In the genomic region with DNA sequence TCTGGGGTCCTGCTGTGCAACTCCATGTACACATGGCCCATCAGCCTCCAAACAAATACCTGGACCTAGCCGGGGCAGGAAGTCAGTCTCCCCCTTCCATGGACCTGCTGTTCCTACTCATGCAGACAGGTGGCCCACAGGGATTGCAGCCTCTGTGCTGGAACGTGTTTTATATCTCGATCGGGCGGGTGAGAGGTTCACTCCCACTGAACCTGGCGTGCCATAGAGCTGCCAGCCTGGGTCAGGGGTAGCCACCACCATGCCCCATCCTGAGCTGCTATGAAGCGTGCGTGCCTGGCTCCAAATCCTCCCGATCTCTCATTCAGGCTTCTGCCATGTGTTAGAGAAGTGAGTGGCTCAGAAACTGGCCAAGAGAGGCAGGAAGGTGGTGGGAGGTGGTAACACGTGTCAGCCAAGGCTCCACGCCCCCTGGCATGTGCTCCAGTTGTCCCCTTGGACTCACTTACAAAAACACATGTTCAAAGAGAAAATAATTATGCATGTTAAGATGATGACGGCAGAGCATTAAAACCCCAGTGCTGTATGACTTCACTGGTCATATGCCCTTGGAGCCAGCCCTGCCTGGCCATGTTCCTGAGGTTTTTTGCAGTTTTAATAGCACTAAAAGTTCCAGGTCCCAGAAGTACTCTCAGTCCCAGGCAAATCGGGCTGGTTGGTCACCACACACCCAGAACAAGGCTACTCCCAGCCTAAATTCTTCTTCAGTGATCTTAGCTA, we compare ENCODE assay signal across 9 cellular contexts. TPM values are rescaled to one million over a fixed set of nuclear protein-coding genes. Genes with fewer than 3 reads are reported as not detected.
DNase-seq lines count a peak whose midpoint lies in the region; ATAC-seq and TF ChIP-seq lines count a peak whose summit lies in the region.
"Had no signal": no experiment of that assay in that cellular context is flagged by ENCODE, and none has a peak within 500 bp of the region (broad histone marks: within the 10 kb centered on the region; RNA-seq: fewer than 3 reads in every experiment).

No MANE protein-coding gene starts in this region.

- peak; percentile 20 to 82 (median 36) for ATAC-seq in heart right ventricle
- no peak for ATAC-seq in stimulated activated naive B cell treated with anti-CD40 and anti-IgM and Interleukin-4, amounts not matched to agents 10 μg/mL and 1 μg/mL and 100 μg/mL, for 72 hours (replicated peaks)

- H3K27me3 ChIP-seq in WERI-Rb-1 (ENCODE audit: insufficient read depth, low read depth, severe bottlenecking) (no peaks in the 10 kb centered on the region), heart right ventricle (no peaks in the 10 kb centered on the region)

- H3K9me3 ChIP-seq in WERI-Rb-1 (ENCODE audit: severe bottlenecking) (no peaks in the 10 kb centered on the region), heart right ventricle (no peaks in the 10 kb centered on the region)

- peaks cover 26 to 65% of the 10 kb centered on the region in 2 donors for H3K4me1 Mint-ChIP-seq in stimulated activated naive B cell treated with anti-CD40 and anti-IgM and Interleukin-4, amounts not matched to agents 10 μg/mL and 1 μg/mL and 100 μg/mL, for 72 hours

- no peak for DNase-seq in GM12865 (ENCODE audit: low read depth)
- DNase-seq in WERI-Rb-1, result peak; percentile 54
- DNase-seq in heart right ventricle, result peak in 1 of 2 donors; percentile 27
- DNase-seq in renal cortical epithelial cell (ENCODE audit: low read depth), result peak; percentile 38
- no peak for DNase-seq in activated gamma-delta T cell treated with Interleukin-2 at 50 U/mL for 16 hours
- no peak for DNase-seq in NCI-H446 treated with DMSO at 0.1 percent for 48 hours (lab: John Stamatoyannopoulos, UW)
- no peak for DNase-seq in activated T-cell treated with anti-CD3 and anti-CD28 coated beads, Interleukin-2, amount 50 U/mL, for 48 hours
- no peak for DNase-seq in stimulated activated naive B cell treated with anti-CD40 and anti-IgM and Interleukin-4, amounts not matched to agents 10 μg/mL and 1 μg/mL and 100 μg/mL, for 72 hours
- DNase-seq: activated naive CD4-positive, alpha-beta T cell treated with anti-CD3 and anti-CD28 coated beads, Interleukin-2, amount 10 ng/mL, durations not matched to agents 7 days and 5 days had no signal

- no peaks in the 10 kb centered on the region for H3K9me3 Mint-ChIP-seq in stimulated activated naive B cell treated with anti-CD40 and anti-IgM and Interleukin-4, amounts not matched to agents 10 μg/mL and 1 μg/mL and 100 μg/mL, for 72 hours
- H3K9me3 Mint-ChIP-seq: activated naive CD4-positive, alpha-beta T cell treated with anti-CD3 and anti-CD28 coated beads, Interleukin-2, amount 10 ng/mL, durations not matched to agents 7 days and 5 days had no signal

- intact Hi-C loops in heart right ventricle (cut with DNase I), result loop anchor here in 6 of 10 donors (2.0 to 10.0 kb wide), 7 partner anchors 21 to 268 kb away; no protein-coding TSS in a partner anchor

- peaks cover 34% of the 10 kb centered on the region for H3K36me3 ChIP-seq in WERI-Rb-1
- peaks cover 0 to 89% (median 19%) of the 10 kb centered on the region in 9 donors for H3K36me3 ChIP-seq in heart right ventricle

- H3K4me1 ChIP-seq in heart right ventricle, result peaks cover 8 to 79% (median 28%) of the 10 kb centered on the region in 9 donors

- H3K27ac ChIP-seq in WERI-Rb-1 (no peak overlapping the region), heart right ventricle (peak overlapping the region in 4 of 10 donors; percentile 6 to 71 (median 22))

- H3K27ac Mint-ChIP-seq in stimulated activated naive B cell treated with anti-CD40 and anti-IgM and Interleukin-4, amounts not matched to agents 10 μg/mL and 1 μg/mL and 100 μg/mL, for 72 hours, result no peak overlapping the region
- H3K27ac Mint-ChIP-seq: activated naive CD4-positive, alpha-beta T cell treated with anti-CD3 and anti-CD28 coated beads, Interleukin-2, amount 10 ng/mL, durations not matched to agents 7 days and 5 days had no signal

- no peak overlapping the region for H3K4me3 Mint-ChIP-seq in stimulated activated naive B cell treated with anti-CD40 and anti-IgM and Interleukin-4, amounts not matched to agents 10 μg/mL and 1 μg/mL and 100 μg/mL, for 72 hours
- H3K4me3 Mint-ChIP-seq: activated naive CD4-positive, alpha-beta T cell treated with anti-CD3 and anti-CD28 coated beads, Interleukin-2, amount 10 ng/mL, durations not matched to agents 7 days and 5 days had no signal

- H3K4me3 ChIP-seq in GM12865 (ENCODE audit: low read depth, low read length), result no peak overlapping the region
- no peak overlapping the region for H3K4me3 ChIP-seq in WERI-Rb-1 (ENCODE audit: low read depth, low read length)
- no peak overlapping the region for H3K4me3 ChIP-seq in heart right ventricle

- WGBS in heart right ventricle, 2 donors, result 40 to 54% methylated on average over 13 of the region's 13 CpGs

- peak; percentile 20 for TF ChIP-seq CTCF in GM12865 (IDR thresholded peaks at IDR 0.05; ENCODE audit: insufficient read depth, low read depth, low read length, missing control alignments)
- peak; percentile 77 for TF ChIP-seq CTCF in WERI-Rb-1 (IDR thresholded peaks at IDR 0.05; ENCODE audit: low read depth, low read length)
- peak in 8 of 9 donors; percentile 40 to 67 (median 48) for TF ChIP-seq CTCF in heart right ventricle (IDR thresholded peaks at IDR 0.05)

- no peaks in the 10 kb centered on the region for H3K27me3 Mint-ChIP-seq in stimulated activated naive B cell treated with anti-CD40 and anti-IgM and Interleukin-4, amounts not matched to agents 10 μg/mL and 1 μg/mL and 100 μg/mL, for 72 hours
- H3K27me3 Mint-ChIP-seq: activated naive CD4-positive, alpha-beta T cell treated with anti-CD3 and anti-CD28 coated beads, Interleukin-2, amount 10 ng/mL, durations not matched to agents 7 days and 5 days had no signal

- peaks cover 46 to 49% of the 10 kb centered on the region in 2 donors for H3K36me3 Mint-ChIP-seq in stimulated activated naive B cell treated with anti-CD40 and anti-IgM and Interleukin-4, amounts not matched to agents 10 μg/mL and 1 μg/mL and 100 μg/mL, for 72 hours

RNA-seq across cellular contexts. Expression of a gene that starts 30.6 kb away (rescaled TPM):
- total RNA-seq in heart right ventricle (100 to 1,000 TPM in 1 of 10 donors, 10 to 100 TPM in 9; 26.4 to 122 (median 62.5) TPM), renal cortical epithelial cell (48.6 and 103 TPM in 2 replicates)
- polyA plus RNA-seq in heart right ventricle, result 10 to 100 TPM; 54.6 to 68.1 TPM

RNA-seq across cellular contexts. Expression of a gene that starts 41.5 kb away (rescaled TPM):
- total RNA-seq in heart right ventricle (100 to 1,000 TPM; 317 to 399 (median 365) TPM), renal cortical epithelial cell (422 and 542 TPM in 2 replicates)
- polyA plus RNA-seq in heart right ventricle, result 100 to 1,000 TPM; 119 to 280 TPM

Comparison
In these comparisons a context has a peak if more than half of its experiments do, and no peak if none do; other contexts are left out.
1. DNase-seq: peak in WERI-Rb-1 (single experiment) and renal cortical epithelial cell (single experiment); none in GM12865 (single experiment), activated gamma-delta T cell treated with Interleukin-2 at 50 U/mL for 16 hours (single experiment), NCI-H446 treated with DMSO at 0.1 percent for 48 hours (single experiment), activated T-cell treated with anti-CD3 and anti-CD28 coated beads, Interleukin-2, amount 50 U/mL, for 48 hours (0 of 2) and stimulated activated naive B cell treated with anti-CD40 and anti-IgM and Interleukin-4, amounts not matched to agents 10 μg/mL and 1 μg/mL and 100 μg/mL, for 72 hours (single experiment).
2. CTCF ChIP-seq: peak in every context shown above with its lines; median percentile 77 in WERI-Rb-1; 48 in heart right ventricle; 20 in GM12865.
3. ATAC-seq: peak in heart right ventricle (8 of 8); none in stimulated activated naive B cell treated with anti-CD40 and anti-IgM and Interleukin-4, amounts not matched to agents 10 μg/mL and 1 μg/mL and 100 μg/mL, for 72 hours (0 of 2).